Comparison of ENCODE assay signal across 1 cellular context in genomic region chr9:5624655-5625054, GRCh38.
TF ChIP-seq lines count a peak whose summit lies in the region.

No MANE protein-coding gene starts in this region.

TF ChIP-seq in IMR-90, 13 proteins besides CTCF, POLR2A, EP300 and RAD21:
- TF ChIP-seq ELK1 (IDR thresholded peaks at IDR 0.05; ENCODE audit: borderline replicate concordance, low read depth, low read length): no peak
- TF ChIP-seq MAZ (IDR thresholded peaks at IDR 0.05; ENCODE audit: borderline replicate concordance, low read depth, low read length): no peak
- TF ChIP-seq SMC3 (IDR thresholded peaks at IDR 0.05; ENCODE audit: low read depth, low read length): no peak
- no peak for TF ChIP-seq RCOR1 (IDR thresholded peaks at IDR 0.05; ENCODE audit: insufficient replicate concordance, low read length)
- no peak for TF ChIP-seq MAFK (IDR thresholded peaks at IDR 0.05; ENCODE audit: low read depth, low read length)
- no peak for TF ChIP-seq CEBPB (IDR thresholded peaks at IDR 0.05; ENCODE audit: low read depth, low read length)
- TF ChIP-seq USF2 (IDR thresholded peaks at IDR 0.05; ENCODE audit: low read depth, low read length): no peak
- TF ChIP-seq RFX5 (IDR thresholded peaks at IDR 0.05; ENCODE audit: low read depth, low read length): no peak
- no peak for TF ChIP-seq CHD1 (IDR thresholded peaks at IDR 0.05; ENCODE audit: low read depth, low read length)
- no peak for TF ChIP-seq NFE2L2 (IDR thresholded peaks at IDR 0.05; ENCODE audit: low read depth, low read length)
- no peak for TF ChIP-seq MXI1 (IDR thresholded peaks at IDR 0.05; ENCODE audit: borderline replicate concordance, low read depth, low read length)
- no peak for TF ChIP-seq FOS (IDR thresholded peaks at IDR 0.05; ENCODE audit: low read depth, low read length)
- TF ChIP-seq BHLHE40 (IDR thresholded peaks at IDR 0.05; ENCODE audit: low read depth, low read length): no peak
